Comparison of ENCODE assay signal across 26 cellular contexts in genomic region chr3:60645801-60646200, GRCh38.
"Had no signal": no experiment of that assay in that cellular context is flagged by ENCODE, and none has a peak within 500 bp of the region (broad histone marks: within the 10 kb centered on the region; RNA-seq: fewer than 3 reads in every experiment).

No MANE protein-coding gene starts in this region.

- H3K4me1 Mint-ChIP-seq: activated B cell treated with CpG ODN at 0.5 μM for 24 hours; activated naive CD4-positive, alpha-beta T cell treated with anti-CD3 and anti-CD28 coated beads, Interleukin-2, amount 10 ng/mL, durations not matched to agents 7 days and 5 days; activated naive CD8-positive, alpha-beta T cell treated with anti-CD3 and anti-CD28 coated beads, Interleukin-2, amount 10 ng/mL, durations not matched to agents 7 days and 5 days; stimulated activated memory B cell treated with anti-CD40 and anti-IgM and Interleukin-4, amounts not matched to agents 10 μg/mL and 1 μg/mL and 100 μg/mL, for 72 hours had no signal

- DNase-seq: activated B cell treated with CpG ODN at 0.5 μM for 24 hours; activated CD4-positive, alpha-beta T cell treated with anti-CD3 and anti-CD28 coated beads, Interleukin-2, amount 50 U/mL, for 48 hours; activated CD8-positive, alpha-beta memory T cell treated with anti-CD3 and anti-CD28 coated beads for 24 hours; activated gamma-delta T cell; activated naive CD4-positive, alpha-beta T cell treated with anti-CD3 and anti-CD28 coated beads, Interleukin-2, amount 10 ng/mL, durations not matched to agents 7 days and 5 days; activated naive CD8-positive, alpha-beta T cell treated with anti-CD3 and anti-CD28 coated beads, Interleukin-2, amount 10 ng/mL, durations not matched to agents 7 days and 5 days; central memory CD4-positive, alpha-beta T cell; esophagus squamous epithelium; hippocampal formation; left cardiac atrium; mammary epithelial cell; ovary; retina; small intestine; stimulated activated CD4-positive, alpha-beta T cell treated with anti-CD3 and anti-CD28 coated beads, Interleukin-1b, Interleukin-23, amount 100 ng/mL, for 48 hours; stimulated activated CD4-positive, alpha-beta T cell treated with anti-CD3 and anti-CD28 coated beads, Interleukin-4, amount 100 ng/mL, for 4 hours; stimulated activated CD8-positive, alpha-beta memory T cell treated with anti-CD3 and anti-CD28 coated beads, Interleukin-4, amount 100 ng/mL, for 48 hours; stimulated activated naive CD8-positive, alpha-beta T cell treated with anti-CD3 and anti-CD28 coated beads, Interleukin-15, amount 100 ng/mL, for 72 hours; T-helper 2 cell had no signal

- H3K27ac ChIP-seq: breast epithelium, esophagus squamous epithelium, gastroesophageal sphincter, ovary, prostate gland, tibial nerve had no signal

- H3K4me3 Mint-ChIP-seq: activated B cell treated with CpG ODN at 0.5 μM for 24 hours; activated naive CD4-positive, alpha-beta T cell treated with anti-CD3 and anti-CD28 coated beads, Interleukin-2, amount 10 ng/mL, durations not matched to agents 7 days and 5 days; activated naive CD8-positive, alpha-beta T cell treated with anti-CD3 and anti-CD28 coated beads, Interleukin-2, amount 10 ng/mL, durations not matched to agents 7 days and 5 days; dendritic cell treated with granulocyte-macrophage colony-stimulating factor and Interleukin-4, amounts not matched to agents 40 ng/mL and 50 ng/mL, for 4 days; nephron; stimulated activated memory B cell treated with anti-CD40 and anti-IgM and Interleukin-4, amounts not matched to agents 10 μg/mL and 1 μg/mL and 100 μg/mL, for 72 hours; stimulated activated naive CD8-positive, alpha-beta T cell treated with anti-CD3 and anti-CD28 coated beads, Interleukin-15, amount 100 ng/mL, for 72 hours had no signal

- H3K36me3 ChIP-seq: breast epithelium, esophagus squamous epithelium, gastroesophageal sphincter, ovary, prostate gland, tibial nerve had no signal

- H3K27ac Mint-ChIP-seq: activated B cell treated with CpG ODN at 0.5 μM for 24 hours; activated naive CD4-positive, alpha-beta T cell treated with anti-CD3 and anti-CD28 coated beads, Interleukin-2, amount 10 ng/mL, durations not matched to agents 7 days and 5 days; activated naive CD8-positive, alpha-beta T cell treated with anti-CD3 and anti-CD28 coated beads, Interleukin-2, amount 10 ng/mL, durations not matched to agents 7 days and 5 days; dendritic cell treated with granulocyte-macrophage colony-stimulating factor and Interleukin-4, amounts not matched to agents 40 ng/mL and 50 ng/mL, for 4 days; nephron; stimulated activated memory B cell treated with anti-CD40 and anti-IgM and Interleukin-4, amounts not matched to agents 10 μg/mL and 1 μg/mL and 100 μg/mL, for 72 hours had no signal

- H3K4me1 ChIP-seq: breast epithelium, esophagus squamous epithelium, prostate gland, tibial nerve had no signal

- H3K4me3 ChIP-seq: breast epithelium, esophagus squamous epithelium, gastroesophageal sphincter, ovary, prostate gland, tibial nerve had no signal

- H3K9me3 ChIP-seq: breast epithelium, esophagus squamous epithelium, gastroesophageal sphincter, ovary, prostate gland, tibial nerve had no signal

- H3K27me3 Mint-ChIP-seq: activated B cell treated with CpG ODN at 0.5 μM for 24 hours; activated naive CD4-positive, alpha-beta T cell treated with anti-CD3 and anti-CD28 coated beads, Interleukin-2, amount 10 ng/mL, durations not matched to agents 7 days and 5 days; activated naive CD8-positive, alpha-beta T cell treated with anti-CD3 and anti-CD28 coated beads, Interleukin-2, amount 10 ng/mL, durations not matched to agents 7 days and 5 days; dendritic cell treated with granulocyte-macrophage colony-stimulating factor and Interleukin-4, amounts not matched to agents 40 ng/mL and 50 ng/mL, for 4 days; stimulated activated memory B cell treated with anti-CD40 and anti-IgM and Interleukin-4, amounts not matched to agents 10 μg/mL and 1 μg/mL and 100 μg/mL, for 72 hours; stimulated activated naive CD8-positive, alpha-beta T cell treated with anti-CD3 and anti-CD28 coated beads, Interleukin-15, amount 100 ng/mL, for 72 hours had no signal

- H3K27me3 ChIP-seq: breast epithelium, esophagus squamous epithelium, gastroesophageal sphincter, ovary, tibial nerve had no signal

- H3K9me3 Mint-ChIP-seq: activated B cell treated with CpG ODN at 0.5 μM for 24 hours; activated naive CD4-positive, alpha-beta T cell treated with anti-CD3 and anti-CD28 coated beads, Interleukin-2, amount 10 ng/mL, durations not matched to agents 7 days and 5 days; nephron; stimulated activated memory B cell treated with anti-CD40 and anti-IgM and Interleukin-4, amounts not matched to agents 10 μg/mL and 1 μg/mL and 100 μg/mL, for 72 hours; stimulated activated naive CD8-positive, alpha-beta T cell treated with anti-CD3 and anti-CD28 coated beads, Interleukin-15, amount 100 ng/mL, for 72 hours had no signal

- H3K36me3 Mint-ChIP-seq: activated naive CD4-positive, alpha-beta T cell treated with anti-CD3 and anti-CD28 coated beads, Interleukin-2, amount 10 ng/mL, durations not matched to agents 7 days and 5 days; stimulated activated memory B cell treated with anti-CD40 and anti-IgM and Interleukin-4, amounts not matched to agents 10 μg/mL and 1 μg/mL and 100 μg/mL, for 72 hours had no signal
